8 cellular contexts compared by ENCODE assay signal in the genomic region with DNA sequence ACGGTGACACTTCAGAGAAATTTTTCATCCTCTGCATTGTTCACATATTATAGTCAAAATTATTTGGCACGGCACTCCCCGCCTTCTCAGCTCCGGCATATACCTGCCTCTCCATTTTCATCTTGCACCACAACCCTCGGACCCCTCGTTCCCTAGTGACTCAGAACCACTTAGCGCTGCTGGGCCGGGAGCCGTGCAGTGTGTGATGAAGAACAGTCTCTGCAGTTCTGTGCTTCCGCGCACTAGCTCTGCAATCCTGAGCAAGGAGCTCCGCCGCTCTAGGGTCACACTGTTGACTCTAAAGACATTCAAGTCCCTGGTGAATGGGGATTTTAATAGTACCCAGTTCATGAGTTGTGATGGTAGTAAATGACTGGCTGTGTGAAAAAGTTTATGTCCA.
"Had no signal": no experiment of that assay in that cellular context is flagged by ENCODE, and none has a peak within 500 bp of the region (broad histone marks: within the 10 kb centered on the region; RNA-seq: fewer than 3 reads in every experiment).

No MANE protein-coding gene starts in this region.

- H3K27ac ChIP-seq: HL-60, RWPE1 had no signal

- H3K9ac ChIP-seq: SK-N-SH had no signal

- DNase-seq: KG1, NCI-H2081 treated with DMSO at 0.1 percent for 48 hours, NCI-H2171, NCI-H446, SW 1271 had no signal

- H3K4me2 ChIP-seq: SK-N-SH had no signal

- H3K9me3 ChIP-seq: SK-N-SH had no signal
